Comparison of ENCODE assay signal across 34 cellular contexts in the genomic region with DNA sequence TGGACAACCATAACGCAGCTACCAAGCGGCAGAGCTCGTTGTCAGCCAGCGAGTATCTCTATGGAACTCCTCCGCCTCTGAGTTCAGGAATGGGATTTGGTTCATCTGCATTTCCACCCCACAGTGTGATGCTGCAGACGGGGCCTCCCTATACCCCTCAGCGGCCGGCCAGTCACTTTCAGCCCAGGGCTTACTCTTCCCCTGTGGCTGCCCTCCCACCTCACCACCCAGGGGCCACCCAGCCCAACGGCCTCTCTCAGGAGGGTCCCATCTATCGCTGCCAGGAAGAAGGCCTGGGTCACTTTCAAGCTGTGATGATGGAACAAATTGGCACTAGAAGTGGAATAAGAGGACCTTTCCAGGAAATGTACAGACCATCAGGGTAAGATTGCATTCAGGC. TPM values are rescaled to one million over a fixed set of nuclear protein-coding genes. Genes with fewer than 3 reads are reported as not detected.
"Had no signal": no experiment of that assay in that cellular context is flagged by ENCODE, and none has a peak within 500 bp of the region (broad histone marks: within the 10 kb centered on the region; RNA-seq: fewer than 3 reads in every experiment).

No MANE protein-coding gene starts in this region.

- H3K4me3 Mint-ChIP-seq: mesothelial cell of epicardium; natural killer cell; nephron progenitor cell; neural progenitor cell; stimulated activated effector memory CD8-positive, alpha-beta T cell treated with anti-CD3 and anti-CD28 coated beads, Interleukin-12 subunit alpha, Interleukin-12 subunit beta, amount 100 ng/mL, for 72 hours had no signal

- H3K9ac ChIP-seq: neural progenitor cell had no signal

- H3K4me2 ChIP-seq: hepatocyte, neural progenitor cell had no signal

- H3K27me3 Mint-ChIP-seq: naive B cell had no signal

- DNase-seq: heart right ventricle; kidney glomerular epithelial cell; left cardiac atrium; left ventricle myocardium superior; lower lobe of right lung; mammary epithelial cell; mesenchymal stem cell; naive B cell; natural killer cell; nephron progenitor cell; pancreas; retina; right cardiac atrium; sigmoid colon; small intestine; spleen; stimulated activated CD4-positive, alpha-beta T cell treated with anti-CD3 and anti-CD28 coated beads, Interleukin-4, amount 100 ng/mL, for 24 hours; stimulated activated naive CD4-positive, alpha-beta T cell treated with Interleukin-2 at 50 U/mL for 16 hours; stomach; testis; thyroid gland; transverse colon; upper lobe of left lung had no signal

- FAIRE-seq: keratinocyte, pancreas, small intestine had no signal

- H2AFZ ChIP-seq: hepatocyte, neural progenitor cell had no signal

- H3K4me3 ChIP-seq: heart right ventricle, hepatocyte, lower lobe of right lung, neural progenitor cell, pancreas, prostate gland, sigmoid colon, spleen, stomach, testis, thyroid gland, transverse colon, upper lobe of left lung, vagina had no signal

- ATAC-seq: left cardiac atrium; left lobe of liver; left ventricle myocardium superior; lower lobe of right lung; natural killer cell; pancreas; right cardiac atrium; stimulated activated effector memory CD8-positive, alpha-beta T cell treated with anti-CD3 and anti-CD28 coated beads, Interleukin-12 subunit alpha, Interleukin-12 subunit beta, amount 100 ng/mL, for 72 hours had no signal

- H3K9me3 Mint-ChIP-seq: mesothelial cell of epicardium; naive B cell; natural killer cell; nephron progenitor cell; neural progenitor cell; stimulated activated effector memory CD8-positive, alpha-beta T cell treated with anti-CD3 and anti-CD28 coated beads, Interleukin-12 subunit alpha, Interleukin-12 subunit beta, amount 100 ng/mL, for 72 hours had no signal

- H3K9me3 ChIP-seq: heart right ventricle, lower lobe of right lung, neutrophil, pancreas, prostate gland, sigmoid colon, spleen, stomach, testis, thyroid gland, transverse colon, upper lobe of left lung, vagina had no signal

- H3K27ac ChIP-seq: heart right ventricle, hepatocyte, lower lobe of right lung, neural progenitor cell, neutrophil, pancreas, prostate gland, sigmoid colon, spleen, stomach, testis, thyroid gland, transverse colon, upper lobe of left lung, vagina had no signal

- H3K79me2 ChIP-seq: hepatocyte had no signal

- H3K27me3 ChIP-seq: heart right ventricle, hepatocyte, neural progenitor cell, neutrophil, pancreas, sigmoid colon, spleen, stomach, testis, thyroid gland, transverse colon, upper lobe of left lung, vagina had no signal

- H3K4me1 Mint-ChIP-seq: mesothelial cell of epicardium; naive B cell; natural killer cell; nephron progenitor cell; neural progenitor cell; stimulated activated effector memory CD8-positive, alpha-beta T cell treated with anti-CD3 and anti-CD28 coated beads, Interleukin-12 subunit alpha, Interleukin-12 subunit beta, amount 100 ng/mL, for 72 hours had no signal

- H3K4me1 ChIP-seq: heart right ventricle, lower lobe of right lung, neural progenitor cell, pancreas, prostate gland, spleen, stomach, testis, upper lobe of left lung, vagina had no signal

- H3K27ac Mint-ChIP-seq: mesothelial cell of epicardium; natural killer cell; nephron progenitor cell; neural progenitor cell; stimulated activated effector memory CD8-positive, alpha-beta T cell treated with anti-CD3 and anti-CD28 coated beads, Interleukin-12 subunit alpha, Interleukin-12 subunit beta, amount 100 ng/mL, for 72 hours had no signal

- H3K36me3 Mint-ChIP-seq: naive B cell; natural killer cell; stimulated activated effector memory CD8-positive, alpha-beta T cell treated with anti-CD3 and anti-CD28 coated beads, Interleukin-12 subunit alpha, Interleukin-12 subunit beta, amount 100 ng/mL, for 72 hours had no signal

- H3K36me3 ChIP-seq: neutrophil, pancreas, prostate gland, sigmoid colon, spleen, thyroid gland, transverse colon, vagina had no signal

RNA-seq across cellular contexts. Expression of a gene that starts 14.1 kb away (rescaled TPM):
- total RNA-seq: mononuclear cell, natural killer cell, urinary bladder had no signal
